ENCODE assay signal across 13 cellular contexts in the genomic region with DNA sequence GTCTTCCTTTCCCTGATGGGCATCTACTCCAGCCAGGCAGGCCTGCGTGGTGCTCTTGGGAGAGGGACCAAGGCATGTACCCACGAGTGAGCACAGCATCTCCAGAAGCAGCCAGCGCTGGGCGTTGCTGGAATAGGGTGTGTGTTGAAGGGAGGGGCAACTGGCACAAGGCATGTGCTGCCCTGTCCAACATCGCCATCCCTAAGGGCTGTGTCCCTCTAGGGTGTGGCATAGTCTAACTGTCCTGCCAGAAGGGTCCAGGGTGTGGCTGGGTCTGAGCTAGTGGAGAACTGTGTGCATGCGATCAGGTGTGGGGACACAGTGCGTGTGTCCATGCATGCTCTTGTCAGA. TPM values are rescaled to one million over a fixed set of nuclear protein-coding genes. Genes with fewer than 3 reads are reported as not detected.
DNase-seq lines count a peak whose midpoint lies in the region; ATAC-seq and TF ChIP-seq lines count a peak whose summit lies in the region.
"Had no signal": no experiment of that assay in that cellular context is flagged by ENCODE, and none has a peak within 500 bp of the region (broad histone marks: within the 10 kb centered on the region; RNA-seq: fewer than 3 reads in every experiment).

No MANE protein-coding gene starts in this region.

- H3K4me1 ChIP-seq in GM23248 (ENCODE audit: insufficient read depth), result peaks cover 7% of the 10 kb centered on the region
- H3K4me1 ChIP-seq in hepatocyte (ENCODE audit: insufficient read depth), result peaks cover 6% of the 10 kb centered on the region
- H3K4me1 ChIP-seq in skeletal muscle tissue (ENCODE audit: control insufficient read depth in 3 of 3, insufficient read depth in 3 of 3, low read length in 3 of 3), result peaks cover 7 to 13% (median 11%) of the 10 kb centered on the region in 3 donors

- H3K4me3 Mint-ChIP-seq in activated CD8-positive, alpha-beta memory T cell treated with anti-CD3 and anti-CD28 coated beads, Interleukin-2, amount 10 ng/mL, durations not matched to agents 7 days and 5 days, result no peak overlapping the region
- no peak overlapping the region for H3K4me3 Mint-ChIP-seq in stimulated activated naive CD8-positive, alpha-beta T cell treated with anti-CD3 and anti-CD28 coated beads, Interleukin-15, amount 100 ng/mL, for 72 hours

- H3K9me3 ChIP-seq in GM23248 (ENCODE audit: low read depth) (no peaks in the 10 kb centered on the region), hepatocyte (ENCODE audit: low read depth) (no peaks in the 10 kb centered on the region), skeletal muscle tissue (ENCODE audit: control insufficient read depth in 3 of 3, low read length in 3 of 3) (no peaks in the 10 kb centered on the region)

- no peaks in the 10 kb centered on the region for H3K9me3 Mint-ChIP-seq in activated CD8-positive, alpha-beta memory T cell treated with anti-CD3 and anti-CD28 coated beads, Interleukin-2, amount 10 ng/mL, durations not matched to agents 7 days and 5 days (ENCODE audit: low read depth)
- no peaks in the 10 kb centered on the region for H3K9me3 Mint-ChIP-seq in stimulated activated naive CD8-positive, alpha-beta T cell treated with anti-CD3 and anti-CD28 coated beads, Interleukin-15, amount 100 ng/mL, for 72 hours

- H4K20me1 ChIP-seq in GM23248 (ENCODE audit: insufficient read depth), result no peaks in the 10 kb centered on the region
- H4K20me1 ChIP-seq in hepatocyte (ENCODE audit: insufficient read depth, poor library complexity, severe bottlenecking), result peaks cover 17% of the 10 kb centered on the region

- H3K27ac ChIP-seq in GM23248, result no peak overlapping the region
- H3K27ac ChIP-seq in RWPE1, result peak overlapping the region; percentile 92
- H3K27ac ChIP-seq in hepatocyte, result no peak overlapping the region
- peak overlapping the region; percentile 62 for H3K27ac ChIP-seq in skeletal muscle tissue (ENCODE audit: low read depth, low read length)
- H3K27ac ChIP-seq: KMS-11 had no signal

- no peak for ATAC-seq in activated CD8-positive, alpha-beta memory T cell treated with anti-CD3 and anti-CD28 coated beads, Interleukin-2, amount 10 ng/mL, durations not matched to agents 7 days and 5 days
- ATAC-seq in HG03521 (IDR thresholded peaks at IDR 0.05; ENCODE audit: unreplicated experiment) (no peak), HG03439 (IDR thresholded peaks at IDR 0.05; ENCODE audit: unreplicated experiment) (no peak)
- no peak for ATAC-seq in stimulated activated naive CD8-positive, alpha-beta T cell treated with anti-CD3 and anti-CD28 coated beads, Interleukin-15, amount 100 ng/mL, for 72 hours

- H3K27me3 Mint-ChIP-seq in activated CD8-positive, alpha-beta memory T cell treated with anti-CD3 and anti-CD28 coated beads, Interleukin-2, amount 10 ng/mL, durations not matched to agents 7 days and 5 days, result peaks cover 60% of the 10 kb centered on the region
- H3K27me3 Mint-ChIP-seq in stimulated activated naive CD8-positive, alpha-beta T cell treated with anti-CD3 and anti-CD28 coated beads, Interleukin-15, amount 100 ng/mL, for 72 hours, result peaks cover 80% of the 10 kb centered on the region

- H2AFZ ChIP-seq in GM23248 (no peak overlapping the region), hepatocyte (no peak overlapping the region)

- H3K36me3 ChIP-seq in GM23248 (ENCODE audit: low read depth), result no peaks in the 10 kb centered on the region
- no peaks in the 10 kb centered on the region for H3K36me3 ChIP-seq in hepatocyte (replicated peaks; ENCODE audit: insufficient read depth, low read depth)
- H3K36me3 ChIP-seq in skeletal muscle tissue (ENCODE audit: control insufficient read depth in 3 of 3, insufficient read depth in 3 of 3, low read length in 3 of 3), result peaks cover 0 to 5% (median 0%) of the 10 kb centered on the region in 3 donors

- no peak overlapping the region for H3K27ac Mint-ChIP-seq in activated CD8-positive, alpha-beta memory T cell treated with anti-CD3 and anti-CD28 coated beads, Interleukin-2, amount 10 ng/mL, durations not matched to agents 7 days and 5 days
- no peak overlapping the region for H3K27ac Mint-ChIP-seq in stimulated activated naive CD8-positive, alpha-beta T cell treated with anti-CD3 and anti-CD28 coated beads, Interleukin-15, amount 100 ng/mL, for 72 hours

- H3K79me2 ChIP-seq in GM23248 (ENCODE audit: insufficient read depth), result peaks cover 16% of the 10 kb centered on the region; the same call in 1 of the 2 replicates
- H3K79me2 ChIP-seq in hepatocyte, result peaks cover 38% of the 10 kb centered on the region

- no peaks in the 10 kb centered on the region for H3K9me2 ChIP-seq in GM23248 (ENCODE audit: insufficient read depth)
- H3K9me2 ChIP-seq in hepatocyte (replicated peaks; ENCODE audit: insufficient read depth), result no peaks in the 10 kb centered on the region

- no peaks in the 10 kb centered on the region for H3K27me3 ChIP-seq in GM23248 (replicated peaks; ENCODE audit: insufficient read depth)
- no peaks in the 10 kb centered on the region for H3K27me3 ChIP-seq in hepatocyte
- H3K27me3 ChIP-seq in skeletal muscle tissue (ENCODE audit: control insufficient read depth in 3 of 3, insufficient read depth in 3 of 3, low read length in 3 of 3), result peaks cover 39 to 47% (median 41%) of the 10 kb centered on the region in 3 donors

- DNase-seq in GM23248 (peak; percentile 56), RWPE1 (ENCODE audit: low spot score) (no peak), hepatocyte (ENCODE audit: low spot score) (no peak)
- DNase-seq in activated CD8-positive, alpha-beta memory T cell treated with anti-CD3 and anti-CD28 coated beads, Interleukin-2, amount 10 ng/mL, durations not matched to agents 7 days and 5 days, result no peak
- no peak for DNase-seq in stimulated activated naive CD8-positive, alpha-beta T cell treated with anti-CD3 and anti-CD28 coated beads, Interleukin-15, amount 100 ng/mL, for 72 hours
- DNase-seq: activated CD4-positive, alpha-beta T cell treated with anti-CD3 and anti-CD28 coated beads, Interleukin-2, amount 50 U/mL, for 1 hour; activated effector memory CD4-positive, alpha-beta T cell treated with anti-CD3 and anti-CD28 coated beads, Interleukin-2, amount 50 U/mL, for 16 hours; central memory CD4-positive, alpha-beta T cell had no signal

- peaks cover 25% of the 10 kb centered on the region for H3F3A ChIP-seq in GM23248 (ENCODE audit: insufficient read depth)

- H3K36me3 Mint-ChIP-seq in activated CD8-positive, alpha-beta memory T cell treated with anti-CD3 and anti-CD28 coated beads, Interleukin-2, amount 10 ng/mL, durations not matched to agents 7 days and 5 days, result peaks cover 1% of the 10 kb centered on the region

- TF ChIP-seq CTCF in RWPE1 (conservative IDR thresholded peaks at IDR 0.05; ENCODE audit: low read depth), result no peak
- TF ChIP-seq CTCF in hepatocyte (IDR thresholded peaks at IDR 0.05; ENCODE audit: poor library complexity), result no peak

- H3K4me1 Mint-ChIP-seq in activated CD8-positive, alpha-beta memory T cell treated with anti-CD3 and anti-CD28 coated beads, Interleukin-2, amount 10 ng/mL, durations not matched to agents 7 days and 5 days, result peaks cover 5% of the 10 kb centered on the region
- H3K4me1 Mint-ChIP-seq in stimulated activated naive CD8-positive, alpha-beta T cell treated with anti-CD3 and anti-CD28 coated beads, Interleukin-15, amount 100 ng/mL, for 72 hours, result peaks cover 19% of the 10 kb centered on the region

- H3K4me2 ChIP-seq in GM23248 (ENCODE audit: unreplicated experiment) (no peak overlapping the region), hepatocyte (peak overlapping the region; percentile 11)
- H3K4me2 ChIP-seq: KMS-11 had no signal

- H3K9ac ChIP-seq in GM23248 (no peak overlapping the region), skeletal muscle tissue (ENCODE audit: low read depth in 1 of 3, low read length in 3 of 3) (peak overlapping the region in 1 of 3 donors; percentile 62)
- H3K9ac ChIP-seq: KMS-11 had no signal

- CTCF ChIA-PET in RWPE1 (lab: Yijun Ruan, JAX), result no interaction called here
- CTCF ChIA-PET in activated CD8-positive, alpha-beta memory T cell treated with anti-CD3 and anti-CD28 coated beads, Interleukin-2, amount 10 ng/mL, durations not matched to agents 7 days and 5 days (lab: Charles Lee), result no interaction called here

- 24 to 27% methylated on average over 6 to 7 of the region's 7 CpGs for WGBS in GM23248 (ENCODE audit: low coverage in 1 of 2, low lambda C conversion rate in 2 of 2, missing lambda C conversion rate in 2 of 2), 2 experiments
- WGBS in hepatocyte (ENCODE audit: low lambda C conversion rate, missing lambda C conversion rate), result 79% methylated on average over 7 of the region's 7 CpGs

- in situ Hi-C loops in GM23248 (cut with MboI), result no loop called here

- H3K4me3 ChIP-seq in GM23248 (no peak overlapping the region), hepatocyte (no peak overlapping the region), skeletal muscle tissue (ENCODE audit: low read length in 3 of 3) (peak overlapping the region; percentile 28 to 66 (median 40))

- POLR2A ChIA-PET in RWPE1 (lab: Yijun Ruan, JAX; ENCODE audit: low non-redundant PET), result no interaction called here

RNA-seq across cellular contexts. Expression of a gene that starts 2.8 kb away (rescaled TPM):
- total RNA-seq in GM23248 (2014; rRNA removed; shearing (Covaris generic)), result 66.1 and 66.9 TPM in 2 replicates
- 15.4 and 16.0 TPM in 2 replicates for polyA plus RNA-seq in GM23248 (2016; fragmentation: Nextera tagmentation; extraction: Ambion mirVana)
- 17.2 and 25.2 TPM in 2 replicates for total RNA-seq in hepatocyte
- polyA plus RNA-seq in hepatocyte, result 30.0 and 34.8 TPM in 2 replicates
- total RNA-seq in skeletal muscle tissue, result 77.8 TPM
- total RNA-seq in activated CD8-positive, alpha-beta memory T cell treated with anti-CD3 and anti-CD28 coated beads, Interleukin-2, amount 10 ng/mL, durations not matched to agents 7 days and 5 days, result not detected
- total RNA-seq: T-helper 1 cell treated with Interleukin-12 subunit alpha and Interleukin-12 subunit beta and Interleukin-4 antibody, amounts not matched to agents 30 ng/mL and 1 ng/mL, for 36 hours had no signal

RNA-seq across cellular contexts. Expression of a gene that starts 34.3 kb away (rescaled TPM):
- not detected in 2 replicates for total RNA-seq in GM23248 (2014; rRNA removed; shearing (Covaris generic))
- not detected in 2 replicates for polyA plus RNA-seq in GM23248 (2016; fragmentation: Nextera tagmentation; extraction: Ambion mirVana)
- 0.36 and 1.6 TPM in 2 replicates for total RNA-seq in hepatocyte
- 3.5 and 3.6 TPM in 2 replicates for polyA plus RNA-seq in hepatocyte
- not detected for total RNA-seq in skeletal muscle tissue
- under 1 TPM in 1 of 2 experiments, not detected in 1; 0.19 TPM for total RNA-seq in activated CD8-positive, alpha-beta memory T cell treated with anti-CD3 and anti-CD28 coated beads, Interleukin-2, amount 10 ng/mL, durations not matched to agents 7 days and 5 days
- total RNA-seq: T-helper 1 cell treated with Interleukin-12 subunit alpha and Interleukin-12 subunit beta and Interleukin-4 antibody, amounts not matched to agents 30 ng/mL and 1 ng/mL, for 36 hours had no signal

Comparison
In these comparisons a context has a peak if more than half of its experiments do, and no peak if none do; other contexts are left out.
1. H3K27ac ChIP-seq: peak in RWPE1 (single experiment) and skeletal muscle tissue (single experiment); none in GM23248 (single experiment) and hepatocyte (single experiment).
2. H3K4me3 ChIP-seq: peak in skeletal muscle tissue (3 of 3); none in GM23248 (single experiment) and hepatocyte (single experiment).
3. RNA of a gene that starts 2.8 kb away (total RNA-seq): 77.8 TPM in skeletal muscle tissue (single experiment), 66.1 to 66.9 TPM in GM23248 and 17.2 to 25.2 TPM in hepatocyte; not detected in activated CD8-positive, alpha-beta memory T cell treated with anti-CD3 and anti-CD28 coated beads, Interleukin-2, amount 10 ng/mL, durations not matched to agents 7 days and 5 days; every median in the first group is over 10 times any median in the second.